In genomic region chr17:2394775-2395191, GRCh38 we compare ENCODE assay signal across 9 cellular contexts. TPM values are rescaled to one million over a fixed set of nuclear protein-coding genes. Genes with fewer than 3 reads are reported as not detected.
DNase-seq lines count a peak whose midpoint lies in the region; ATAC-seq, FAIRE-seq and TF ChIP-seq lines count a peak whose summit lies in the region.
"Had no signal": no experiment of that assay in that cellular context is flagged by ENCODE, and none has a peak within 500 bp of the region (broad histone marks: within the 10 kb centered on the region; RNA-seq: fewer than 3 reads in every experiment).

No MANE protein-coding gene starts in this region.

- no peak for TF ChIP-seq CTCF in colonic mucosa (IDR thresholded peaks at IDR 0.05)
- no peak for TF ChIP-seq CTCF in type B pancreatic cell (conservative IDR thresholded peaks at IDR 0.05)

- peaks cover 63% of the 10 kb centered on the region for H3K4me1 Mint-ChIP-seq in activated naive CD4-positive, alpha-beta T cell treated with anti-CD3 and anti-CD28 coated beads for 36 hours (ENCODE audit: low read depth)
- H3K4me1 Mint-ChIP-seq in naive thymus-derived CD8-positive, alpha-beta T cell, result peaks cover 34 to 71% (median 63%) of the 10 kb centered on the region in 4 donors
- H3K4me1 Mint-ChIP-seq in type B pancreatic cell (ENCODE audit: unreplicated experiment), result peaks cover 43% of the 10 kb centered on the region

- no peaks in the 10 kb centered on the region for H3K36me3 ChIP-seq in colonic mucosa

- DNase-seq in activated naive CD4-positive, alpha-beta T cell treated with anti-CD3 and anti-CD28 coated beads for 36 hours, result no peak
- DNase-seq in activated naive CD4-positive, alpha-beta T cell treated with Interleukin-2 at 50 U/mL for 16 hours, result no peak
- DNase-seq in colonic mucosa (no peak), type B pancreatic cell (ENCODE audit: extremely low spot score, unreplicated experiment) (no peak), RCC 7860 (ENCODE audit: low spot score) (no peak), G401 (ENCODE audit: low spot score) (no peak)
- DNase-seq in naive thymus-derived CD8-positive, alpha-beta T cell, result no peak
- no peak for DNase-seq in stimulated activated naive CD4-positive, alpha-beta T cell treated with Interleukin-2 at 50 U/mL for 16 hours (lab: John Stamatoyannopoulos, UW)
- DNase-seq: NCI-H1105 had no signal

- peak overlapping the region; percentile 100 for H3K27ac ChIP-seq in colonic mucosa

- H3K36me3 Mint-ChIP-seq in activated naive CD4-positive, alpha-beta T cell treated with anti-CD3 and anti-CD28 coated beads for 36 hours (ENCODE audit: low read depth), result peaks cover 3% of the 10 kb centered on the region
- H3K36me3 Mint-ChIP-seq in naive thymus-derived CD8-positive, alpha-beta T cell, result no peaks in the 10 kb centered on the region
- H3K36me3 Mint-ChIP-seq in type B pancreatic cell, result peaks cover 4% of the 10 kb centered on the region

- peaks cover 49% of the 10 kb centered on the region for H3K4me1 ChIP-seq in colonic mucosa

- no peaks in the 10 kb centered on the region for H3K27me3 ChIP-seq in colonic mucosa

- H3K4me3 Mint-ChIP-seq in activated naive CD4-positive, alpha-beta T cell treated with anti-CD3 and anti-CD28 coated beads for 36 hours, result peak overlapping the region; percentile 78
- peak overlapping the region in 7 of 10 donors; percentile 6 to 99 (median 83) for H3K4me3 Mint-ChIP-seq in naive thymus-derived CD8-positive, alpha-beta T cell
- peak overlapping the region; percentile 86 for H3K4me3 Mint-ChIP-seq in type B pancreatic cell

- H3K9ac ChIP-seq in colonic mucosa (ENCODE audit: low read depth in 2 of 2, low read length in 2 of 2), result peak overlapping the region in 1 of 2 donors; percentile 70

- H3K27ac Mint-ChIP-seq in activated naive CD4-positive, alpha-beta T cell treated with anti-CD3 and anti-CD28 coated beads for 36 hours, result no peak overlapping the region
- peak overlapping the region in 4 of 10 donors; percentile 71 to 93 (median 89) for H3K27ac Mint-ChIP-seq in naive thymus-derived CD8-positive, alpha-beta T cell
- peak overlapping the region; percentile 94 for H3K27ac Mint-ChIP-seq in type B pancreatic cell

- no peak overlapping the region for H3K4me3 ChIP-seq in colonic mucosa

- H3K27me3 Mint-ChIP-seq in activated naive CD4-positive, alpha-beta T cell treated with anti-CD3 and anti-CD28 coated beads for 36 hours (ENCODE audit: low read depth), result no peaks in the 10 kb centered on the region
- no peaks in the 10 kb centered on the region for H3K27me3 Mint-ChIP-seq in naive thymus-derived CD8-positive, alpha-beta T cell
- no peaks in the 10 kb centered on the region for H3K27me3 Mint-ChIP-seq in type B pancreatic cell

- intact Hi-C loops in activated naive CD4-positive, alpha-beta T cell treated with anti-CD3 and anti-CD28 coated beads for 36 hours (cut with micrococcal nuclease), result loop anchor here (10.0 kb wide), 1 partner anchor 1750 kb away; the partner anchor contains the start of genes CYB5D2 and ZZEF1
- intact Hi-C loops in colonic mucosa (cut with DNase I), result no loop called here

- no peak for ATAC-seq in naive thymus-derived CD8-positive, alpha-beta T cell

- no peaks in the 10 kb centered on the region for H3K9me3 ChIP-seq in colonic mucosa

- H3K9me3 Mint-ChIP-seq in activated naive CD4-positive, alpha-beta T cell treated with anti-CD3 and anti-CD28 coated beads for 36 hours, result no peaks in the 10 kb centered on the region
- H3K9me3 Mint-ChIP-seq in naive thymus-derived CD8-positive, alpha-beta T cell, result peaks cover 0 to 3% (median 0%) of the 10 kb centered on the region in 9 donors
- no peaks in the 10 kb centered on the region for H3K9me3 Mint-ChIP-seq in type B pancreatic cell

- in situ Hi-C loops in G401 (cut with HindIII; ENCODE audit: low sequenced_read_pairs), result no loop called here

- CTCF ChIA-PET in activated naive CD4-positive, alpha-beta T cell treated with anti-CD3 and anti-CD28 coated beads for 36 hours (lab: Charles Lee), result no interaction called here

- POLR2A ChIA-PET in naive thymus-derived CD8-positive, alpha-beta T cell (lab: Charles Lee), result no interaction called here

- FAIRE-seq in RCC 7860 (lab: Jason Lieb, UNC), result no peak

RNA-seq across cellular contexts. Expression of gene MNT, which starts 6.1 kb away (rescaled TPM):
- total RNA-seq in activated naive CD4-positive, alpha-beta T cell treated with anti-CD3 and anti-CD28 coated beads for 36 hours, result 10 to 100 TPM; 13.1 to 17.0 TPM
- total RNA-seq in colonic mucosa (10 to 100 TPM; 20.7 to 29.3 TPM), type B pancreatic cell (ENCODE audit: low replicate concordance) (26.9 and 32.9 TPM in 2 replicates)
- 10 to 100 TPM; 60.8 to 67.4 TPM for total RNA-seq in naive thymus-derived CD8-positive, alpha-beta T cell
- polyA plus RNA-seq in naive thymus-derived CD8-positive, alpha-beta T cell, result under 1 TPM; 0.73 to 0.96 (median 0.79) TPM
- 2.4 and 3.2 TPM in 2 replicates for total RNA-seq in G401 (2014; rRNA removed; shearing (Covaris generic))

RNA-seq across cellular contexts. Expression of gene SGSM2, which starts 57.5 kb away (rescaled TPM):
- 10 to 100 TPM; 20.3 to 22.0 TPM for total RNA-seq in activated naive CD4-positive, alpha-beta T cell treated with anti-CD3 and anti-CD28 coated beads for 36 hours
- total RNA-seq in colonic mucosa (10 to 100 TPM; 26.7 to 27.6 TPM), type B pancreatic cell (ENCODE audit: low replicate concordance) (64.1 and 74.3 TPM in 2 replicates)
- total RNA-seq in naive thymus-derived CD8-positive, alpha-beta T cell, result 100 to 1,000 TPM; 160 to 179 TPM
- polyA plus RNA-seq in naive thymus-derived CD8-positive, alpha-beta T cell, result 10 to 100 TPM; 12.1 to 22.6 (median 13.1) TPM
- 24.7 and 35.2 TPM in 2 replicates for total RNA-seq in G401 (2014; rRNA removed; shearing (Covaris generic))

RNA-seq across cellular contexts. Expression of gene TSR1, which starts 58.5 kb away (rescaled TPM):
- 10 to 100 TPM; 51.1 to 51.5 TPM for total RNA-seq in activated naive CD4-positive, alpha-beta T cell treated with anti-CD3 and anti-CD28 coated beads for 36 hours
- 10 to 100 TPM; 13.7 to 28.5 TPM for total RNA-seq in colonic mucosa
- 10 to 100 TPM; 35.1 to 37.1 TPM for total RNA-seq in naive thymus-derived CD8-positive, alpha-beta T cell
- 10 to 100 TPM; 12.0 to 22.1 (median 14.0) TPM for polyA plus RNA-seq in naive thymus-derived CD8-positive, alpha-beta T cell
- total RNA-seq in type B pancreatic cell (ENCODE audit: low replicate concordance), result 37.8 and 40.3 TPM in 2 replicates
- total RNA-seq in G401 (2014; rRNA removed; shearing (Covaris generic)), result 46.8 and 63.3 TPM in 2 replicates
